12 cellular contexts compared by ENCODE assay signal in genomic region chr18:23617412-23618009, GRCh38. TPM values are rescaled to one million over a fixed set of nuclear protein-coding genes. Genes with fewer than 3 reads are reported as not detected.
DNase-seq lines count a peak whose midpoint lies in the region; ATAC-seq and TF ChIP-seq lines count a peak whose summit lies in the region.
"Had no signal": no experiment of that assay in that cellular context is flagged by ENCODE, and none has a peak within 500 bp of the region (broad histone marks: within the 10 kb centered on the region; RNA-seq: fewer than 3 reads in every experiment).

No MANE protein-coding gene starts in this region.

- H3K4me1 Mint-ChIP-seq in T-helper 1 cell treated with Interleukin-12 subunit alpha and Interleukin-12 subunit beta and Interleukin-4 antibody, amounts not matched to agents 30 μg/mL and 1 μg/mL, for 36 hours (ENCODE audit: low read depth): peaks cover 3% of the 10 kb centered on the region
- peaks cover 7% of the 10 kb centered on the region for H3K4me1 Mint-ChIP-seq in activated T-cell treated with anti-CD3 and anti-CD28 coated beads, Interleukin-2, amount 50 U/mL, for 4 hours (ENCODE audit: low read depth)

- H3K27ac ChIP-seq in OCI-LY3 (ENCODE audit: low read length): peak overlapping the region; percentile 27
- H3K27ac ChIP-seq in testis: peak overlapping the region; percentile 6 to 79
- H3K27ac ChIP-seq: 22Rv1, psoas muscle had no signal

- peak; percentile 50 for ATAC-seq in HG02642 (IDR thresholded peaks at IDR 0.05; ENCODE audit: poor library complexity, unreplicated experiment)
- ATAC-seq in activated T-cell treated with anti-CD3 and anti-CD28 coated beads, Interleukin-2, amount 50 U/mL, for 4 hours: no peak
- ATAC-seq: left ventricle myocardium superior, psoas muscle had no signal

- H3K4me3 ChIP-seq in OCI-LY3 (ENCODE audit: low read length) (peak overlapping the region; percentile 77), testis (no peak overlapping the region)
- H3K4me3 ChIP-seq: psoas muscle had no signal

- peaks cover 29% of the 10 kb centered on the region for H3K4me1 ChIP-seq in OCI-LY3 (ENCODE audit: low read length)
- H3K4me1 ChIP-seq in testis: peaks cover 42% of the 10 kb centered on the region
- H3K4me1 ChIP-seq: psoas muscle had no signal

- H3K36me3 Mint-ChIP-seq in T-helper 1 cell treated with Interleukin-12 subunit alpha and Interleukin-12 subunit beta and Interleukin-4 antibody, amounts not matched to agents 30 μg/mL and 1 μg/mL, for 36 hours (ENCODE audit: low read depth): no peaks in the 10 kb centered on the region
- H3K36me3 Mint-ChIP-seq in activated T-cell treated with anti-CD3 and anti-CD28 coated beads, Interleukin-2, amount 50 U/mL, for 4 hours (ENCODE audit: insufficient read depth): no peaks in the 10 kb centered on the region

- peak overlapping the region; percentile 51; the same call in 1 of the 2 replicates for H3K9ac ChIP-seq in OCI-LY3 (ENCODE audit: low read length)

- no peak overlapping the region for H3K4me3 Mint-ChIP-seq in T-helper 1 cell treated with Interleukin-12 subunit alpha and Interleukin-12 subunit beta and Interleukin-4 antibody, amounts not matched to agents 30 μg/mL and 1 μg/mL, for 36 hours
- no peak overlapping the region for H3K4me3 Mint-ChIP-seq in activated T-cell treated with anti-CD3 and anti-CD28 coated beads, Interleukin-2, amount 50 U/mL, for 4 hours

- H2AFZ ChIP-seq in OCI-LY3 (ENCODE audit: low read depth, low read length): peak overlapping the region; percentile 84

- no peaks in the 10 kb centered on the region for H3K79me2 ChIP-seq in OCI-LY3 (ENCODE audit: low read length)

- H3K9me3 ChIP-seq in OCI-LY3 (ENCODE audit: insufficient read depth, low read length) (no peaks in the 10 kb centered on the region), testis (no peaks in the 10 kb centered on the region)
- H3K9me3 ChIP-seq: psoas muscle had no signal

- H3K27ac Mint-ChIP-seq in T-helper 1 cell treated with Interleukin-12 subunit alpha and Interleukin-12 subunit beta and Interleukin-4 antibody, amounts not matched to agents 30 μg/mL and 1 μg/mL, for 36 hours: peak overlapping the region; percentile 71

- DNase-seq in T-helper 1 cell (no peak), testis (no peak), NCI-H526 (lab: John Stamatoyannopoulos, UW) (no peak)
- DNase-seq in activated T-cell treated with anti-CD3 and anti-CD28 coated beads, Interleukin-2, amount 50 U/mL, for 4 hours: no peak
- no peak for DNase-seq in stimulated activated CD4-positive, alpha-beta T cell treated with anti-CD3 and anti-CD28 coated beads, Interleukin-4, amount 100 ng/mL, for 24 hours
- DNase-seq: central memory CD4-positive, alpha-beta T cell; left ventricle myocardium superior; psoas muscle had no signal

- H3K4me2 ChIP-seq in OCI-LY3 (ENCODE audit: low read length): peak overlapping the region; percentile 92

- no peaks in the 10 kb centered on the region for H3K9me3 Mint-ChIP-seq in T-helper 1 cell treated with Interleukin-12 subunit alpha and Interleukin-12 subunit beta and Interleukin-4 antibody, amounts not matched to agents 30 μg/mL and 1 μg/mL, for 36 hours
- no peaks in the 10 kb centered on the region for H3K9me3 Mint-ChIP-seq in activated T-cell treated with anti-CD3 and anti-CD28 coated beads, Interleukin-2, amount 50 U/mL, for 4 hours

- H3K36me3 ChIP-seq in OCI-LY3 (replicated peaks; ENCODE audit: low read depth, low read length) (no peaks in the 10 kb centered on the region), testis (ENCODE audit: low read depth, missing control alignments) (no peaks in the 10 kb centered on the region)

- no peak for TF ChIP-seq POLR2A in testis (IDR thresholded peaks at IDR 0.05)

- intact Hi-C loops in testis (cut with DNase I; ENCODE audit: low total_unique reads): no loop called here

- no peak for TF ChIP-seq CTCF in OCI-LY3 (IDR thresholded peaks at IDR 0.05; ENCODE audit: low read depth, low read length)
- TF ChIP-seq CTCF in testis (IDR thresholded peaks at IDR 0.05): no peak

- H3K27me3 Mint-ChIP-seq in T-helper 1 cell treated with Interleukin-12 subunit alpha and Interleukin-12 subunit beta and Interleukin-4 antibody, amounts not matched to agents 30 μg/mL and 1 μg/mL, for 36 hours (ENCODE audit: low read depth): peaks cover 54% of the 10 kb centered on the region
- H3K27me3 Mint-ChIP-seq in activated T-cell treated with anti-CD3 and anti-CD28 coated beads, Interleukin-2, amount 50 U/mL, for 4 hours (ENCODE audit: low read depth): peaks cover 38% of the 10 kb centered on the region

- WGBS in testis, 2 donors: 65 to 70% methylated on average over 4 of the region's 4 CpGs

- H4K20me1 ChIP-seq in OCI-LY3 (ENCODE audit: insufficient read depth, low read length): no peaks in the 10 kb centered on the region

- H3K27me3 ChIP-seq in OCI-LY3 (ENCODE audit: low read depth, low read length) (peaks cover 33% of the 10 kb centered on the region), testis (no peaks in the 10 kb centered on the region)

RNA-seq across cellular contexts. Expression of gene NPC1, which starts 31.2 kb away (rescaled TPM):
- 10 to 100 TPM; 66.8 to 83.2 TPM for total RNA-seq in testis
- polyA plus RNA-seq in testis (ENCODE audit: insufficient read depth, low read depth, low replicate concordance): 36.8 TPM
- total RNA-seq in activated T-cell treated with anti-CD3 and anti-CD28 coated beads, Interleukin-2, amount 50 U/mL, for 4 hours: 10 to 100 TPM; 15.9 to 25.4 (median 19.0) TPM

RNA-seq across cellular contexts. Expression of gene ANKRD29, which starts 45.2 kb away (rescaled TPM):
- total RNA-seq in testis: 10 to 100 TPM; 17.5 to 23.5 TPM
- polyA plus RNA-seq in testis (ENCODE audit: insufficient read depth, low read depth, low replicate concordance): 9.1 TPM
- not detected for total RNA-seq in activated T-cell treated with anti-CD3 and anti-CD28 coated beads, Interleukin-2, amount 50 U/mL, for 4 hours

Comparison
In these comparisons a context has a peak if more than half of its experiments do, and no peak if none do; other contexts are left out.
1. RNA of gene ANKRD29, which starts 45.2 kb away (total RNA-seq): 17.5 to 23.5 TPM in testis; not detected in activated T-cell treated with anti-CD3 and anti-CD28 coated beads, Interleukin-2, amount 50 U/mL, for 4 hours; every median in the first group is over 10 times any median in the second.